Comparison of ENCODE assay signal across 29 cellular contexts in genomic region chr2:172655838-172656573, GRCh38.
DNase-seq lines count a peak whose midpoint lies in the region; ATAC-seq, FAIRE-seq and TF ChIP-seq lines count a peak whose summit lies in the region.
"Had no signal": no experiment of that assay in that cellular context is flagged by ENCODE, and none has a peak within 500 bp of the region (broad histone marks: within the 10 kb centered on the region; RNA-seq: fewer than 3 reads in every experiment).

No MANE protein-coding gene starts in this region.

- CTCF ChIA-PET in A549 (lab: Yijun Ruan, JAX): interaction anchor here (1.2 to 1.8 kb wide), 2 partner anchors 55 to 366 kb away, joined by 3 to 8 read pairs; no protein-coding TSS in a partner anchor
- CTCF ChIA-PET in activated CD8-positive, alpha-beta memory T cell treated with anti-CD3 and anti-CD28 coated beads, Interleukin-2, amount 10 ng/mL, durations not matched to agents 7 days and 5 days (lab: Charles Lee): interaction anchor here (0.9 kb wide), 1 partner anchor 23 kb away, joined by 3 read pairs; no protein-coding TSS in a partner anchor

- H3K4me2 ChIP-seq in A549: no peak overlapping the region

- H3K36me3 Mint-ChIP-seq in activated CD8-positive, alpha-beta memory T cell treated with anti-CD3 and anti-CD28 coated beads, Interleukin-2, amount 10 ng/mL, durations not matched to agents 7 days and 5 days: no peaks in the 10 kb centered on the region
- H3K36me3 Mint-ChIP-seq: activated naive CD4-positive, alpha-beta T cell treated with anti-CD3 and anti-CD28 coated beads, Interleukin-2, amount 10 ng/mL, durations not matched to agents 7 days and 5 days; CD4-positive, CD25-positive, alpha-beta regulatory T cell had no signal

- H3K27me3 ChIP-seq in foreskin keratinocyte (no peaks in the 10 kb centered on the region), upper lobe of right lung (no peaks in the 10 kb centered on the region)
- H3K27me3 ChIP-seq: right atrium auricular region, upper lobe of left lung had no signal

- intact Hi-C loops in upper lobe of right lung (cut with DNase I): no loop called here

- no peak for TF ChIP-seq EP300 in A549 (IDR thresholded peaks at IDR 0.05)

- H3K4me3 ChIP-seq in A549 (no peak overlapping the region), WI38 (ENCODE audit: low read depth, low read length) (peak overlapping the region; percentile 23), upper lobe of right lung (no peak overlapping the region)
- H3K4me3 ChIP-seq: right atrium auricular region, upper lobe of left lung had no signal

- no peak overlapping the region for H3K4me3 Mint-ChIP-seq in activated CD8-positive, alpha-beta memory T cell treated with anti-CD3 and anti-CD28 coated beads, Interleukin-2, amount 10 ng/mL, durations not matched to agents 7 days and 5 days
- H3K4me3 Mint-ChIP-seq: activated naive CD4-positive, alpha-beta T cell treated with anti-CD3 and anti-CD28 coated beads, Interleukin-2, amount 10 ng/mL, durations not matched to agents 7 days and 5 days; CD4-positive, CD25-positive, alpha-beta regulatory T cell; effector memory CD8-positive, alpha-beta T cell; neural crest cell had no signal

- H3K4me1 Mint-ChIP-seq in activated CD8-positive, alpha-beta memory T cell treated with anti-CD3 and anti-CD28 coated beads, Interleukin-2, amount 10 ng/mL, durations not matched to agents 7 days and 5 days: no peaks in the 10 kb centered on the region
- H3K4me1 Mint-ChIP-seq: activated naive CD4-positive, alpha-beta T cell treated with anti-CD3 and anti-CD28 coated beads, Interleukin-2, amount 10 ng/mL, durations not matched to agents 7 days and 5 days; neural crest cell had no signal

- POLR2A ChIA-PET in A549 (lab: Yijun Ruan, JAX): no interaction called here

- H3K9me3 Mint-ChIP-seq in activated CD8-positive, alpha-beta memory T cell treated with anti-CD3 and anti-CD28 coated beads, Interleukin-2, amount 10 ng/mL, durations not matched to agents 7 days and 5 days (ENCODE audit: low read depth): peaks cover 7% of the 10 kb centered on the region

- no peak for TF ChIP-seq POLR2A in A549 (IDR thresholded peaks at IDR 0.05; ENCODE audit: low read length)

- H3K4me1 ChIP-seq in A549 (0 out of 3 replicates have a peak, but pooled peaks cover 6% of the 10 kb centered on the region), foreskin keratinocyte (peaks cover 17% of the 10 kb centered on the region), upper lobe of right lung (no peaks in the 10 kb centered on the region)
- H3K4me1 ChIP-seq: right atrium auricular region, upper lobe of left lung had no signal

- DNase-seq in A549 (ENCODE audit: low read depth in 1 of 2, low spot score in 1 of 2) (no peak), ELR (ENCODE audit: low read depth) (peak; percentile 55), foreskin keratinocyte (no peak), upper lobe of right lung (no peak)
- DNase-seq in activated CD8-positive, alpha-beta memory T cell treated with anti-CD3 and anti-CD28 coated beads, Interleukin-2, amount 10 ng/mL, durations not matched to agents 7 days and 5 days: no peak
- DNase-seq: activated CD8-positive, alpha-beta memory T cell treated with anti-CD3 and anti-CD28 coated beads for 24 hours; activated naive CD4-positive, alpha-beta T cell treated with anti-CD3 and anti-CD28 coated beads, Interleukin-2, amount 10 ng/mL, durations not matched to agents 7 days and 5 days; anterior cingulate cortex; CD4-positive, CD25-positive, alpha-beta regulatory T cell; cortex of kidney; effector memory CD8-positive, alpha-beta T cell; KBM-7; left cardiac atrium; MM.1S; NCI-H2081 treated with DMSO at 0.1 percent for 48 hours; NCI-H345; NCI-H748 treated with DMSO at 0.1 percent for 48 hours; stimulated activated CD4-positive, alpha-beta T cell treated with anti-CD3 and anti-CD28 coated beads, Interleukin-4, amount 100 ng/mL, for 1 hour; substantia nigra; upper lobe of left lung had no signal

- 67% methylated on average over 5 of the region's 5 CpGs for WGBS in A549 (ENCODE audit: missing lambda C conversion rate)

- no peaks in the 10 kb centered on the region for H3K9me3 ChIP-seq in A549
- no peaks in the 10 kb centered on the region for H3K9me3 ChIP-seq in upper lobe of right lung

- TF ChIP-seq RAD21 in A549 (conservative IDR thresholded peaks at IDR 0.05 in 1 of 2, IDR thresholded peaks at IDR 0.05 in 1 of 2): no peak

- no peak overlapping the region for H3K27ac Mint-ChIP-seq in activated CD8-positive, alpha-beta memory T cell treated with anti-CD3 and anti-CD28 coated beads, Interleukin-2, amount 10 ng/mL, durations not matched to agents 7 days and 5 days
- H3K27ac Mint-ChIP-seq: activated naive CD4-positive, alpha-beta T cell treated with anti-CD3 and anti-CD28 coated beads, Interleukin-2, amount 10 ng/mL, durations not matched to agents 7 days and 5 days; CD4-positive, CD25-positive, alpha-beta regulatory T cell; effector memory CD8-positive, alpha-beta T cell had no signal

- no peaks in the 10 kb centered on the region for H3K27me3 Mint-ChIP-seq in activated CD8-positive, alpha-beta memory T cell treated with anti-CD3 and anti-CD28 coated beads, Interleukin-2, amount 10 ng/mL, durations not matched to agents 7 days and 5 days
- H3K27me3 Mint-ChIP-seq: activated naive CD4-positive, alpha-beta T cell treated with anti-CD3 and anti-CD28 coated beads, Interleukin-2, amount 10 ng/mL, durations not matched to agents 7 days and 5 days had no signal

- H3K36me3 ChIP-seq in upper lobe of right lung: no peaks in the 10 kb centered on the region
- H3K36me3 ChIP-seq: right atrium auricular region, upper lobe of left lung had no signal

- no peak overlapping the region for H3K27ac ChIP-seq in A549
- H3K27ac ChIP-seq in foreskin keratinocyte: peak overlapping the region; percentile 23
- no peak overlapping the region for H3K27ac ChIP-seq in upper lobe of right lung
- H3K27ac ChIP-seq: right atrium auricular region, upper lobe of left lung had no signal

- ATAC-seq in A549 (no peak), foreskin keratinocyte (peak; percentile 23), GM18861 (IDR thresholded peaks at IDR 0.05; ENCODE audit: unreplicated experiment) (no peak), upper lobe of right lung (no peak), GM19467 (IDR thresholded peaks at IDR 0.05; ENCODE audit: unreplicated experiment) (no peak)
- ATAC-seq in activated CD8-positive, alpha-beta memory T cell treated with anti-CD3 and anti-CD28 coated beads, Interleukin-2, amount 10 ng/mL, durations not matched to agents 7 days and 5 days: no peak
- ATAC-seq: activated CD4-positive, CD25-positive, alpha-beta regulatory T cell treated with anti-CD3 and anti-CD28 coated beads, Interleukin-2, amount 50 U/mL, for 24 hours; effector memory CD8-positive, alpha-beta T cell; left cardiac atrium had no signal

- no peak for TF ChIP-seq CTCF in A549 (IDR thresholded peaks at IDR 0.05)
- no peak for TF ChIP-seq CTCF in WI38 (IDR thresholded peaks at IDR 0.05; ENCODE audit: low read depth, low read length)
- no peak for TF ChIP-seq CTCF in foreskin keratinocyte (conservative IDR thresholded peaks at IDR 0.05)
- TF ChIP-seq CTCF in upper lobe of right lung (IDR thresholded peaks at IDR 0.05): no peak

- no peak for FAIRE-seq in A549 (lab: Jason Lieb, UNC)
- FAIRE-seq: D721Med, frontal cortex, TTC549 had no signal

TF ChIP-seq in A549, 52 proteins besides CTCF, POLR2A, EP300 and RAD21:
- TF ChIP-seq FOSB (CRISPR knock-in tag; IDR thresholded peaks at IDR 0.05): no peak
- no peak for TF ChIP-seq FOSL2 (IDR thresholded peaks at IDR 0.05)
- peak; percentile 62; the same call in 1 of the 2 replicates for TF ChIP-seq FOSL2 (CRISPR knock-in tag; IDR thresholded peaks at IDR 0.05)
- TF ChIP-seq ESRRA (IDR thresholded peaks at IDR 0.05; ENCODE audit: borderline replicate concordance, low read length): no peak
